In the genomic region with DNA sequence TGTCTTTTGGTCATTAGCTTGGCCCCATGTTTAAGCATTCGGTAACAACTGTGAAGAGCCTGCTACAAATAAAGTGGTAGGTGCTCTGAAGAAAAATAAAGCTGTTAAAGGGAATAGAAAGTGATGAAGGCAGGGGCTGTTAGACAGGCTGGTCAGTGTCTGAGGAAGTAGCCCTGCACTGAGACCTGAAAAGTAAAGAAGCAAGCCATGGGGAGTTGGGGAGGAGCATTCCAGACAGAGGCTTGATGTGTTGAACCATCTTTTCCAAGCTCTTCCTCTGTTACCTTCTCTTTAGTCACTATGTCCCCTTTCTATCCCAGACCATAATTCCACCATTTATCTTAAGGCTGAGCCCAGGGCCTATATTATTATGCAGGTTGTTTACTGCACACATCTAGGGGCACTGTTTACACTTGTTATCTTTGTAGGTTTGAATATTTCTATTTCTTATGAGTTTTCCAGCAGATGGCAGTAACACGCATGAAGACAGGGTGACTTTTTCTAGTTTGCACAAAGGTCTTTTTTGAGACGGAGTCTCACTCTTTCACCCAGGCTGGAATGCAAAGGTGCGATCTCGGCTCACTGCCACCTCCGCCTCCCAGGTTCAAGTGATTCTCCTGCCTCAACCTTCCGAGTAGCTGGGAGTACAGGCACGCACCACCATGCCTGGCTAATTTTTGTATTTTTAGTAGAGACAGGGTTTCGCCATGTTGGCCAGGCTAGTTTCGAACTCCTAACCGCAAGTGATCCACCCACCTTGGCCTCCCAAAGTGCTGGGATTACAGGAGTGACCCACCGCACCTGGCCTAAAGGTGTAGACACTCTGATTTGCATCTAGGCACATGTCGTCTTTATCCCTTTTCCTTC, we compare ENCODE assay signal across 1 cellular context.
TF ChIP-seq lines count a peak whose summit lies in the region.

No MANE protein-coding gene starts in this region.

TF ChIP-seq in GM12878, 131 proteins besides CTCF, POLR2A, EP300 and RAD21 (continued from another document):
- TF ChIP-seq ZNF622 (IDR thresholded peaks at IDR 0.05) (no peak), NFIC (IDR thresholded peaks at IDR 0.05; ENCODE audit: low read depth, low read length) (no peak), CBX3 (IDR thresholded peaks at IDR 0.05; ENCODE audit: borderline replicate concordance, low read depth) (no peak), TBL1XR1 (IDR thresholded peaks at IDR 0.05; ENCODE audit: low read depth, low read length) (no peak), RELA (IDR thresholded peaks at IDR 0.05; ENCODE audit: borderline replicate concordance, partially characterized antibody) (no peak), TAF1 (IDR thresholded peaks at IDR 0.05; ENCODE audit: borderline replicate concordance, low read depth, low read length) (no peak)
- TF ChIP-seq, protein P1, sequence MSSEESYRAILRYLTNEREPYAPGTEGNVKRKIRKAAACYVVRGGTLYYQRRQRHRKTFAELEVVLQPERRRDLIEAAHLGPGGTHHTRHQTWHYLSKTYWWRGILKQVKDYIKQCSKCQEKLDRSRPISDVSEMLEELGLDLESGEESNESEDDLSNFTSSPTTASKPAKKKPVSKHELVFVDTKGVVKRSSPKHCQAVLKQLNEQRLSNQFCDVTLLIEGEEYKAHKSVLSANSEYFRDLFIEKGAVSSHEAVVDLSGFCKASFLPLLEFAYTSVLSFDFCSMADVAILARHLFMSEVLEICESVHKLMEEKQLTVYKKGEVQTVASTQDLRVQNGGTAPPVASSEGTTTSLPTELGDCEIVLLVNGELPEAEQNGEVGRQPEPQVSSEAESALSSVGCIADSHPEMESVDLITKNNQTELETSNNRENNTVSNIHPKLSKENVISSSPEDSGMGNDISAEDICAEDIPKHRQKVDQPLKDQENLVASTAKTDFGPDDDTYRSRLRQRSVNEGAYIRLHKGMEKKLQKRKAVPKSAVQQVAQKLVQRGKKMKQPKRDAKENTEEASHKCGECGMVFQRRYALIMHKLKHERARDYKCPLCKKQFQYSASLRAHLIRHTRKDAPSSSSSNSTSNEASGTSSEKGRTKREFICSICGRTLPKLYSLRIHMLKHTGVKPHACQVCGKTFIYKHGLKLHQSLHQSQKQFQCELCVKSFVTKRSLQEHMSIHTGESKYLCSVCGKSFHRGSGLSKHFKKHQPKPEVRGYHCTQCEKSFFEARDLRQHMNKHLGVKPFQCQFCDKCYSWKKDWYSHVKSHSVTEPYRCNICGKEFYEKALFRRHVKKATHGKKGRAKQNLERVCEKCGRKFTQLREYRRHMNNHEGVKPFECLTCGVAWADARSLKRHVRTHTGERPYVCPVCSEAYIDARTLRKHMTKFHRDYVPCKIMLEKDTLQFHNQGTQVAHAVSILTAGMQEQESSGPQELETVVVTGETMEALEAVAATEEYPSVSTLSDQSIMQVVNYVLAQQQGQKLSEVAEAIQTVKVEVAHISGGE (CRISPR knock-in tag; IDR thresholded peaks at IDR 0.05), result no peak
- TF ChIP-seq, protein P2, sequence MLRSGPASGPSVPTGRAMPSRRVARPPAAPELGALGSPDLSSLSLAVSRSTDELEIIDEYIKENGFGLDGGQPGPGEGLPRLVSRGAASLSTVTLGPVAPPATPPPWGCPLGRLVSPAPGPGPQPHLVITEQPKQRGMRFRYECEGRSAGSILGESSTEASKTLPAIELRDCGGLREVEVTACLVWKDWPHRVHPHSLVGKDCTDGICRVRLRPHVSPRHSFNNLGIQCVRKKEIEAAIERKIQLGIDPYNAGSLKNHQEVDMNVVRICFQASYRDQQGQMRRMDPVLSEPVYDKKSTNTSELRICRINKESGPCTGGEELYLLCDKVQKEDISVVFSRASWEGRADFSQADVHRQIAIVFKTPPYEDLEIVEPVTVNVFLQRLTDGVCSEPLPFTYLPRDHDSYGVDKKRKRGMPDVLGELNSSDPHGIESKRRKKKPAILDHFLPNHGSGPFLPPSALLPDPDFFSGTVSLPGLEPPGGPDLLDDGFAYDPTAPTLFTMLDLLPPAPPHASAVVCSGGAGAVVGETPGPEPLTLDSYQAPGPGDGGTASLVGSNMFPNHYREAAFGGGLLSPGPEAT (IDR thresholded peaks at IDR 0.05; ENCODE audit: low read depth), result no peak
